1 cellular context compared by ENCODE assay signal in genomic region chr19:56131651-56132050, GRCh38.
TF ChIP-seq lines count a peak whose summit lies in the region.

No MANE protein-coding gene starts in this region.

TF ChIP-seq in IMR-90, 13 proteins besides CTCF, POLR2A, EP300 and RAD21:
- TF ChIP-seq NFE2L2 (IDR thresholded peaks at IDR 0.05; ENCODE audit: low read depth, low read length) = no peak
- TF ChIP-seq MAZ (IDR thresholded peaks at IDR 0.05; ENCODE audit: borderline replicate concordance, low read depth, low read length) = no peak
- no peak for TF ChIP-seq ELK1 (IDR thresholded peaks at IDR 0.05; ENCODE audit: borderline replicate concordance, low read depth, low read length)
- TF ChIP-seq SMC3 (IDR thresholded peaks at IDR 0.05; ENCODE audit: low read depth, low read length) = no peak
- TF ChIP-seq CEBPB (IDR thresholded peaks at IDR 0.05; ENCODE audit: low read depth, low read length) = no peak
- TF ChIP-seq BHLHE40 (IDR thresholded peaks at IDR 0.05; ENCODE audit: low read depth, low read length) = no peak
- no peak for TF ChIP-seq MAFK (IDR thresholded peaks at IDR 0.05; ENCODE audit: low read depth, low read length)
- TF ChIP-seq RFX5 (IDR thresholded peaks at IDR 0.05; ENCODE audit: low read depth, low read length) = no peak
- no peak for TF ChIP-seq FOS (IDR thresholded peaks at IDR 0.05; ENCODE audit: low read depth, low read length)
- TF ChIP-seq RCOR1 (IDR thresholded peaks at IDR 0.05; ENCODE audit: insufficient replicate concordance, low read length) = no peak
- no peak for TF ChIP-seq CHD1 (IDR thresholded peaks at IDR 0.05; ENCODE audit: low read depth, low read length)
- no peak for TF ChIP-seq USF2 (IDR thresholded peaks at IDR 0.05; ENCODE audit: low read depth, low read length)
- no peak for TF ChIP-seq MXI1 (IDR thresholded peaks at IDR 0.05; ENCODE audit: borderline replicate concordance, low read depth, low read length)
